ENCODE assay signal across 29 cellular contexts in the genomic region with DNA sequence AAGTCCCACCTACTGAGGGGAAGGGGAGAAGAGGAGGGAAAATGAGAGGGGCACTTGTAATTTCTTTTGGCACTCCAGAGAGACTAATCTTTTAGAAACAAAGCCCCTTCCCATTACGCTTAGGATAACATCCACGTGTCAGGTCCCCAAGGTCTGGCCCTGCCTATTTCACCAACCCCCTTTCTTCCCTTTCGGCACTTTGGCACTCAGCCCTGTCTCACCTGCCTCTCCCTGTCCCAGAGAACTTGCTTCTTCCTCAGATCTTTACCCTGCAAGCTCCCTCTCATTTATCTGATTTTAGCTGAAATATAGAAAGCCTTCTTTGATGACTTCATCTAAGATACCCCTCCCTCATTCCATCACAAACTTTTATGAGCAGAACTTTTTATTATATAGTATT. TPM values are rescaled to one million over a fixed set of nuclear protein-coding genes. Genes with fewer than 3 reads are reported as not detected.
"Had no signal": no experiment of that assay in that cellular context is flagged by ENCODE, and none has a peak within 500 bp of the region (broad histone marks: within the 10 kb centered on the region; RNA-seq: fewer than 3 reads in every experiment).

No MANE protein-coding gene starts in this region.

- H3K27ac Mint-ChIP-seq: activated naive CD4-positive, alpha-beta T cell treated with anti-CD3 and anti-CD28 coated beads, Interleukin-2, amount 10 ng/mL, durations not matched to agents 7 days and 5 days; activated naive CD8-positive, alpha-beta T cell treated with anti-CD3 and anti-CD28 coated beads, Interleukin-2, amount 10 ng/mL, durations not matched to agents 7 days and 5 days; dendritic cell treated with granulocyte-macrophage colony-stimulating factor and Interleukin-4, amounts not matched to agents 40 ng/mL and 50 ng/mL, for 4 days; memory B cell; naive thymus-derived CD8-positive, alpha-beta T cell; stimulated activated effector memory CD8-positive, alpha-beta T cell treated with anti-CD3 and anti-CD28 coated beads, Interleukin-12 subunit alpha, Interleukin-12 subunit beta, amount 100 ng/mL, for 72 hours; stimulated activated naive CD8-positive, alpha-beta T cell treated with anti-CD3 and anti-CD28 coated beads, Interleukin-15, Interleukin-2, amounts not matched to agents 100 ng/mL and 50 ng/mL, for 24 hours had no signal

- H3K36me3 ChIP-seq: ascending aorta, brain microvascular endothelial cell, esophagus muscularis mucosa, heart left ventricle, thoracic aorta, upper lobe of left lung, vagina, WERI-Rb-1 had no signal

- H3K27me3 Mint-ChIP-seq: dendritic cell treated with granulocyte-macrophage colony-stimulating factor and Interleukin-4, amounts not matched to agents 40 ng/mL and 50 ng/mL, for 4 days had no signal

- H3K36me3 Mint-ChIP-seq: activated naive CD4-positive, alpha-beta T cell treated with anti-CD3 and anti-CD28 coated beads, Interleukin-2, amount 10 ng/mL, durations not matched to agents 7 days and 5 days; activated naive CD8-positive, alpha-beta T cell treated with anti-CD3 and anti-CD28 coated beads, Interleukin-2, amount 10 ng/mL, durations not matched to agents 7 days and 5 days; memory B cell; naive thymus-derived CD8-positive, alpha-beta T cell; stimulated activated effector memory CD8-positive, alpha-beta T cell treated with anti-CD3 and anti-CD28 coated beads, Interleukin-12 subunit alpha, Interleukin-12 subunit beta, amount 100 ng/mL, for 72 hours had no signal

- ATAC-seq: activated CD4-positive, CD25-positive, alpha-beta regulatory T cell treated with anti-CD3 and anti-CD28 coated beads, Interleukin-2, amount 50 U/mL, for 24 hours; foreskin keratinocyte; heart left ventricle; left ventricle myocardium superior; naive thymus-derived CD8-positive, alpha-beta T cell; sciatic nerve; stimulated activated effector memory CD8-positive, alpha-beta T cell treated with anti-CD3 and anti-CD28 coated beads, Interleukin-12 subunit alpha, Interleukin-12 subunit beta, amount 100 ng/mL, for 72 hours had no signal

- H3K4me1 Mint-ChIP-seq: activated naive CD4-positive, alpha-beta T cell treated with anti-CD3 and anti-CD28 coated beads, Interleukin-2, amount 10 ng/mL, durations not matched to agents 7 days and 5 days; activated naive CD8-positive, alpha-beta T cell treated with anti-CD3 and anti-CD28 coated beads, Interleukin-2, amount 10 ng/mL, durations not matched to agents 7 days and 5 days; memory B cell; naive thymus-derived CD8-positive, alpha-beta T cell; stimulated activated effector memory CD8-positive, alpha-beta T cell treated with anti-CD3 and anti-CD28 coated beads, Interleukin-12 subunit alpha, Interleukin-12 subunit beta, amount 100 ng/mL, for 72 hours had no signal

- H3K4me3 ChIP-seq: ascending aorta, esophagus muscularis mucosa, heart left ventricle, skin epidermis, thoracic aorta, upper lobe of left lung, vagina had no signal

- H3K4me3 Mint-ChIP-seq: activated naive CD4-positive, alpha-beta T cell treated with anti-CD3 and anti-CD28 coated beads, Interleukin-2, amount 10 ng/mL, durations not matched to agents 7 days and 5 days; activated naive CD8-positive, alpha-beta T cell treated with anti-CD3 and anti-CD28 coated beads, Interleukin-2, amount 10 ng/mL, durations not matched to agents 7 days and 5 days; dendritic cell treated with granulocyte-macrophage colony-stimulating factor and Interleukin-4, amounts not matched to agents 40 ng/mL and 50 ng/mL, for 4 days; endodermal cell; memory B cell; naive thymus-derived CD8-positive, alpha-beta T cell; stimulated activated effector memory CD8-positive, alpha-beta T cell treated with anti-CD3 and anti-CD28 coated beads, Interleukin-12 subunit alpha, Interleukin-12 subunit beta, amount 100 ng/mL, for 72 hours; stimulated activated naive CD8-positive, alpha-beta T cell treated with anti-CD3 and anti-CD28 coated beads, Interleukin-15, Interleukin-2, amounts not matched to agents 100 ng/mL and 50 ng/mL, for 24 hours had no signal

- DNase-seq: activated CD4-positive, alpha-beta T cell treated with anti-CD3 and anti-CD28 coated beads for 48 hours; activated CD4-positive, alpha-beta T cell treated with anti-CD3 and anti-CD28 coated beads, Interleukin-2, amount 50 U/mL, for 48 hours; activated CD8-positive, alpha-beta memory T cell treated with anti-CD3 and anti-CD28 coated beads for 24 hours; activated effector memory CD4-positive, alpha-beta T cell treated with anti-CD3 and anti-CD28 coated beads, Interleukin-2, amount 50 U/mL, for 16 hours; activated naive CD4-positive, alpha-beta T cell treated with anti-CD3 and anti-CD28 coated beads, Interleukin-2, amount 10 ng/mL, durations not matched to agents 7 days and 5 days; activated naive CD8-positive, alpha-beta T cell treated with anti-CD3 and anti-CD28 coated beads, Interleukin-2, amount 10 ng/mL, durations not matched to agents 7 days and 5 days; brain microvascular endothelial cell; central memory CD4-positive, alpha-beta T cell; endodermal cell; foreskin keratinocyte; heart left ventricle; left ventricle myocardium superior; midbrain; naive thymus-derived CD8-positive, alpha-beta T cell; stimulated activated CD4-positive, alpha-beta T cell treated with anti-CD3 and anti-CD28 coated beads, Interleukin-4, amount 100 ng/mL, for 24 hours; upper lobe of left lung; WERI-Rb-1 had no signal

- H3K4me1 ChIP-seq: ascending aorta, esophagus muscularis mucosa, heart left ventricle, upper lobe of left lung had no signal

- H3K27ac ChIP-seq: ascending aorta, brain microvascular endothelial cell, esophagus muscularis mucosa, foreskin keratinocyte, heart left ventricle, skin epidermis, thoracic aorta, upper lobe of left lung, vagina, WERI-Rb-1 had no signal

- H3K9me3 Mint-ChIP-seq: activated naive CD4-positive, alpha-beta T cell treated with anti-CD3 and anti-CD28 coated beads, Interleukin-2, amount 10 ng/mL, durations not matched to agents 7 days and 5 days; activated naive CD8-positive, alpha-beta T cell treated with anti-CD3 and anti-CD28 coated beads, Interleukin-2, amount 10 ng/mL, durations not matched to agents 7 days and 5 days; dendritic cell treated with granulocyte-macrophage colony-stimulating factor and Interleukin-4, amounts not matched to agents 40 ng/mL and 50 ng/mL, for 4 days; endodermal cell; stimulated activated naive CD8-positive, alpha-beta T cell treated with anti-CD3 and anti-CD28 coated beads, Interleukin-15, Interleukin-2, amounts not matched to agents 100 ng/mL and 50 ng/mL, for 24 hours had no signal

- H3K9me3 ChIP-seq: ascending aorta, esophagus muscularis mucosa, heart left ventricle, thoracic aorta, upper lobe of left lung, vagina had no signal

- H3K27me3 ChIP-seq: ascending aorta, foreskin keratinocyte, upper lobe of left lung, vagina had no signal

RNA-seq across cellular contexts. Expression of gene RASSF10, which starts 55.5 kb away (rescaled TPM):
- total RNA-seq: activated naive CD8-positive, alpha-beta T cell treated with anti-CD3 and anti-CD28 coated beads, Interleukin-2, amount 10 ng/mL, durations not matched to agents 7 days and 5 days; ascending aorta; naive thymus-derived CD8-positive, alpha-beta T cell; T-helper 1 cell treated with Interleukin-12 subunit alpha and Interleukin-12 subunit beta and Interleukin-4 antibody, amounts not matched to agents 30 ng/mL and 1 ng/mL, for 36 hours; thoracic aorta had no signal
- polyA plus RNA-seq: naive thymus-derived CD8-positive, alpha-beta T cell had no signal
